18 cellular contexts compared by ENCODE assay signal in genomic region chr10:116312091-116312490, GRCh38. TPM values are rescaled to one million over a fixed set of nuclear protein-coding genes. Genes with fewer than 3 reads are reported as not detected.
DNase-seq lines count a peak whose midpoint lies in the region; ATAC-seq and TF ChIP-seq lines count a peak whose summit lies in the region.
"Had no signal": no experiment of that assay in that cellular context is flagged by ENCODE, and none has a peak within 500 bp of the region (broad histone marks: within the 10 kb centered on the region; RNA-seq: fewer than 3 reads in every experiment).

No MANE protein-coding gene starts in this region.

- DNase-seq in activated CD4-positive, alpha-beta T cell treated with anti-CD3 and anti-CD28 coated beads, Interleukin-2, amount 10 ng/mL, durations not matched to agents 24 days and 14 days: peak; percentile 27
- DNase-seq in activated CD4-positive, alpha-beta T cell treated with anti-CD3 and anti-CD28 coated beads for 48 hours: no peak
- DNase-seq in astrocyte of the hippocampus (ENCODE audit: low read depth, low spot score) (peak; percentile 55), iris pigment epithelial cell (ENCODE audit: low read depth) (peak; percentile 18), KG1 (lab: John Stamatoyannopoulos, UW) (no peak), ascending aorta (ENCODE audit: low spot score in 2 of 2) (no peak)
- no peak for DNase-seq in stimulated activated CD4-positive, alpha-beta T cell treated with anti-CD3 and anti-CD28 coated beads, Interleukin-4, amount 100 ng/mL, for 4 hours
- DNase-seq: CD8-positive, alpha-beta T cell; COR-L47; DMS153; DMS79 treated with DMSO at 0.1 percent for 48 hours; GDM1 had no signal

- H3K36me3 ChIP-seq in ascending aorta: no peaks in the 10 kb centered on the region
- H3K36me3 ChIP-seq: HAP-1 had no signal

- no peak overlapping the region for H3K4me3 Mint-ChIP-seq in activated CD4-positive, alpha-beta T cell treated with anti-CD3 and anti-CD28 coated beads, Interleukin-2, amount 10 ng/mL, durations not matched to agents 24 days and 14 days
- H3K4me3 Mint-ChIP-seq: CD14-positive monocyte; CD8-positive, alpha-beta T cell had no signal

- H3K4me3 ChIP-seq in ascending aorta: no peak overlapping the region
- H3K4me3 ChIP-seq: HAP-1 had no signal

- no peak overlapping the region for H3K27ac Mint-ChIP-seq in activated CD4-positive, alpha-beta T cell treated with anti-CD3 and anti-CD28 coated beads, Interleukin-2, amount 10 ng/mL, durations not matched to agents 24 days and 14 days
- H3K27ac Mint-ChIP-seq: CD14-positive monocyte; CD8-positive, alpha-beta T cell had no signal

- TF ChIP-seq CTCF in ascending aorta (IDR thresholded peaks at IDR 0.05): no peak

- no peak for ATAC-seq in GM21825 (IDR thresholded peaks at IDR 0.05; ENCODE audit: unreplicated experiment)
- ATAC-seq: CD8-positive, alpha-beta T cell had no signal

- H3K9me3 Mint-ChIP-seq in activated CD4-positive, alpha-beta T cell treated with anti-CD3 and anti-CD28 coated beads, Interleukin-2, amount 10 ng/mL, durations not matched to agents 24 days and 14 days: no peaks in the 10 kb centered on the region

- no peak overlapping the region for H3K27ac ChIP-seq in ascending aorta
- H3K27ac ChIP-seq: 22Rv1 had no signal

- no peaks in the 10 kb centered on the region for H3K4me1 Mint-ChIP-seq in activated CD4-positive, alpha-beta T cell treated with anti-CD3 and anti-CD28 coated beads, Interleukin-2, amount 10 ng/mL, durations not matched to agents 24 days and 14 days

- H3K4me1 ChIP-seq in ascending aorta: no peaks in the 10 kb centered on the region
- H3K4me1 ChIP-seq: HAP-1 had no signal

- H3K36me3 Mint-ChIP-seq in activated CD4-positive, alpha-beta T cell treated with anti-CD3 and anti-CD28 coated beads, Interleukin-2, amount 10 ng/mL, durations not matched to agents 24 days and 14 days (ENCODE audit: low read depth): no peaks in the 10 kb centered on the region
- H3K36me3 Mint-ChIP-seq: CD14-positive monocyte; CD8-positive, alpha-beta T cell had no signal

- no peaks in the 10 kb centered on the region for H3K9me3 ChIP-seq in ascending aorta
- H3K9me3 ChIP-seq: HAP-1 had no signal

- H3K27me3 ChIP-seq in ascending aorta: no peaks in the 10 kb centered on the region

- intact Hi-C loops in activated CD4-positive, alpha-beta T cell treated with anti-CD3 and anti-CD28 coated beads, Interleukin-2, amount 10 ng/mL, durations not matched to agents 24 days and 14 days (cut with micrococcal nuclease): no loop called here
- intact Hi-C loops in ascending aorta (cut with DNase I): no loop called here

- H3K27me3 Mint-ChIP-seq in activated CD4-positive, alpha-beta T cell treated with anti-CD3 and anti-CD28 coated beads, Interleukin-2, amount 10 ng/mL, durations not matched to agents 24 days and 14 days: no peaks in the 10 kb centered on the region

RNA-seq across cellular contexts. Expression of gene CCDC172, which starts 12.2 kb away (rescaled TPM):
- total RNA-seq in activated CD4-positive, alpha-beta T cell treated with anti-CD3 and anti-CD28 coated beads, Interleukin-2, amount 10 ng/mL, durations not matched to agents 24 days and 14 days: not detected in 2 replicates
- total RNA-seq in ascending aorta: not detected
- total RNA-seq: A673; CD8-positive, alpha-beta T cell; HT1080 had no signal

RNA-seq across cellular contexts. Expression of gene GFRA1, which starts 39.1 kb away (rescaled TPM):
- total RNA-seq in activated CD4-positive, alpha-beta T cell treated with anti-CD3 and anti-CD28 coated beads, Interleukin-2, amount 10 ng/mL, durations not matched to agents 24 days and 14 days: not detected in 2 replicates
- total RNA-seq in ascending aorta: 7.0 TPM
- total RNA-seq: A673; CD8-positive, alpha-beta T cell; HT1080 had no signal

Comparison
In these comparisons a context has a peak if more than half of its experiments do, and no peak if none do; other contexts are left out.
1. DNase-seq: peak in activated CD4-positive, alpha-beta T cell treated with anti-CD3 and anti-CD28 coated beads, Interleukin-2, amount 10 ng/mL, durations not matched to agents 24 days and 14 days (single experiment), astrocyte of the hippocampus (single experiment) and iris pigment epithelial cell (single experiment); none in activated CD4-positive, alpha-beta T cell treated with anti-CD3 and anti-CD28 coated beads for 48 hours (single experiment), stimulated activated CD4-positive, alpha-beta T cell treated with anti-CD3 and anti-CD28 coated beads, Interleukin-4, amount 100 ng/mL, for 4 hours (0 of 2), KG1 (single experiment) and ascending aorta (0 of 2).